ENCODE assay signal across 8 cellular contexts in genomic region chr12:118372541-118373495, GRCh38. TPM values are rescaled to one million over a fixed set of nuclear protein-coding genes. Genes with fewer than 3 reads are reported as not detected.
A peak's percentile ranks its signal among the peaks of the same experiment; 100 is the strongest.
DNase-seq lines count a peak whose midpoint lies in the region; ATAC-seq, FAIRE-seq and TF ChIP-seq lines count a peak whose summit lies in the region.

TAOK3 (minus strand) TSS chr12:118372907; CDS start chr12:118255567, 117,340 bp downstream.

- no peaks in the 10 kb centered on the region for H3K36me3 ChIP-seq in psoas muscle (ENCODE audit: insufficient read depth in 1 of 2, low read depth in 1 of 2)

- no peaks in the 10 kb centered on the region for H3K27me3 ChIP-seq in psoas muscle (ENCODE audit: insufficient read depth in 3 of 3, low read length in 2 of 3)

- intact Hi-C loops in left ventricle myocardium superior (cut with micrococcal nuclease) (no loop called here), psoas muscle (cut with DNase I) (loop anchor here (10.0 kb wide), 2 partner anchors 248 to 498 kb away; no protein-coding TSS in a partner anchor)

- no peaks in the 10 kb centered on the region for H3K9me3 ChIP-seq in psoas muscle

- peak within 1 kb of the TSS; percentile 99 for H3K4me3 ChIP-seq in psoas muscle

- WGBS in psoas muscle, 3 donors = 1% methylated on average over 61 to 75 of the region's 75 CpGs

- DNase-seq in NCI-H187 (lab: John Stamatoyannopoulos, UW) = peak; percentile 93 to 98
- DNase-seq in T-helper 2 cell = peak; percentile 94 to 99 (median 95)
- peak; percentile 99 for DNase-seq in left ventricle myocardium superior
- peak; percentile 98 to 99 for DNase-seq in psoas muscle
- DNase-seq in urothelium cell line (ENCODE audit: low spot score) = peak; percentile 96

- peak; percentile 83 for ATAC-seq in GM18498 (IDR thresholded peaks at IDR 0.05; ENCODE audit: unreplicated experiment)
- peak; percentile 69 for ATAC-seq in HG02938 (IDR thresholded peaks at IDR 0.05; ENCODE audit: unreplicated experiment)
- peak; percentile 93 for ATAC-seq in left ventricle myocardium superior
- ATAC-seq in psoas muscle = peak; percentile 86 to 94 (median 92)

- peaks cover 45% of the 10 kb centered on the region for H3K4me1 ChIP-seq in psoas muscle

- peak within 1 kb of the TSS; percentile 92 for H3K27ac ChIP-seq in angular gyrus (ENCODE audit: low read depth, low read length)
- peak within 1 kb of the TSS; percentile 96 for H3K27ac ChIP-seq in psoas muscle

- FAIRE-seq in urothelium cell line (lab: Jason Lieb, UNC) = no peak

- no peak for TF ChIP-seq CTCF in psoas muscle (IDR thresholded peaks at IDR 0.05)

RNA-seq across cellular contexts. Expression of gene TAOK3, which starts in this region (rescaled TPM):
- total RNA-seq in left ventricle myocardium superior (20.2 TPM), psoas muscle (10 to 100 TPM; 13.5 to 18.4 (median 18.2) TPM)
- 10 to 100 TPM in 1 of 3 donors, 1 to 10 TPM in 2; 6.5 to 22.2 (median 7.5) TPM for polyA plus RNA-seq in psoas muscle

Comparison
In these comparisons a context has a peak if more than half of its experiments do, and no peak if none do; other contexts are left out.
1. Peak in every context shown above with its lines: DNase-seq, ATAC-seq, H3K4me3 ChIP-seq and H3K27ac ChIP-seq.